18 cellular contexts compared by ENCODE assay signal in genomic region chr15:75671684-75672083, GRCh38. TPM values are rescaled to one million over a fixed set of nuclear protein-coding genes. Genes with fewer than 3 reads are reported as not detected.
A peak's percentile ranks its signal among the peaks of the same experiment; 100 is the strongest.
DNase-seq lines count a peak whose midpoint lies in the region; ATAC-seq and TF ChIP-seq lines count a peak whose summit lies in the region.
"Had no signal": no experiment of that assay in that cellular context is flagged by ENCODE, and none has a peak within 500 bp of the region (broad histone marks: within the 10 kb centered on the region; RNA-seq: fewer than 3 reads in every experiment).

No MANE protein-coding gene starts in this region.

- ATAC-seq in Panc1 = no peak
- ATAC-seq: activated CD4-positive, CD25-positive, alpha-beta regulatory T cell treated with anti-CD3 and anti-CD28 coated beads, Interleukin-2, amount 50 U/mL, for 24 hours; natural killer cell; upper lobe of right lung had no signal

- CTCF ChIA-PET in AG04450 (lab: Charles Lee) (interaction anchor here (0.6 kb wide), 1 partner anchor 8 kb away, joined by 5 read pairs; no protein-coding TSS in a partner anchor), Panc1 (lab: Charles Lee) (interaction anchor here (0.8 to 1.4 kb wide), 2 partner anchors 15 to 33 kb away, joined by 3 to 4 read pairs; no protein-coding TSS in a partner anchor)

- H3K36me3 Mint-ChIP-seq in type B pancreatic cell = no peaks in the 10 kb centered on the region
- H3K36me3 Mint-ChIP-seq: activated naive CD4-positive, alpha-beta T cell treated with anti-CD3 and anti-CD28 coated beads, Interleukin-2, amount 10 ng/mL, durations not matched to agents 7 days and 5 days; brain; natural killer cell had no signal

- BruUV-seq in Panc1 (replicated peaks; lab: Mats Ljungman, UMichigan) = no TSS peak

- DNase-seq in AG04450 (ENCODE audit: low read depth, low spot score) (no peak), Panc1 (ENCODE audit: low read depth, low spot score) (no peak), esophagus squamous epithelium (lab: John Stamatoyannopoulos, UW) (no peak), sigmoid colon (no peak), NAMALWA (ENCODE audit: low spot score) (no peak), testis (no peak), type B pancreatic cell (ENCODE audit: extremely low spot score, unreplicated experiment) (no peak)
- no peak for DNase-seq in activated naive CD4-positive, alpha-beta T cell treated with Interleukin-2 at 50 U/mL for 16 hours
- DNase-seq: activated CD8-positive, alpha-beta memory T cell treated with anti-CD3 and anti-CD28 coated beads, Interleukin-2, amount 50 U/mL, for 48 hours; activated naive CD4-positive, alpha-beta T cell treated with anti-CD3 and anti-CD28 coated beads, Interleukin-2, amount 10 ng/mL, durations not matched to agents 7 days and 5 days; natural killer cell; NCI-H2029; retina; stimulated activated CD4-positive, alpha-beta T cell treated with anti-CD3 and anti-CD28 coated beads, Interleukin-2, amount 100 ng/mL, for 24 hours; upper lobe of right lung had no signal

- intact Hi-C loops in Panc1 (cut with micrococcal nuclease; ENCODE audit: unreplicated experiment) = no loop called here
- intact Hi-C loops in esophagus squamous epithelium (cut with DNase I) = no loop called here
- intact Hi-C loops in sigmoid colon (cut with DNase I) = no loop called here
- intact Hi-C loops in testis (cut with DNase I; ENCODE audit: low total_unique reads) = no loop called here

- no peaks in the 10 kb centered on the region for H3K27me3 Mint-ChIP-seq in type B pancreatic cell
- H3K27me3 Mint-ChIP-seq: brain had no signal

- no peak overlapping the region for H3K4me3 Mint-ChIP-seq in type B pancreatic cell
- H3K4me3 Mint-ChIP-seq: activated naive CD4-positive, alpha-beta T cell treated with anti-CD3 and anti-CD28 coated beads, Interleukin-2, amount 10 ng/mL, durations not matched to agents 7 days and 5 days; brain; natural killer cell had no signal

- 84 to 96% methylated on average over 6 to 7 of the region's 7 CpGs for WGBS in esophagus squamous epithelium, 2 donors
- WGBS in sigmoid colon, 2 donors = 92 to 93% methylated on average over 7 of the region's 7 CpGs
- 82 to 92% methylated on average over 7 of the region's 7 CpGs for WGBS in testis, 2 donors

- no peak for TF ChIP-seq POLR2A in esophagus squamous epithelium (IDR thresholded peaks at IDR 0.05)
- no peak for TF ChIP-seq POLR2A in sigmoid colon (IDR thresholded peaks at IDR 0.05)
- no peak for TF ChIP-seq POLR2A in testis (IDR thresholded peaks at IDR 0.05)

- H3K9me3 Mint-ChIP-seq in type B pancreatic cell = no peaks in the 10 kb centered on the region
- H3K9me3 Mint-ChIP-seq: activated naive CD4-positive, alpha-beta T cell treated with anti-CD3 and anti-CD28 coated beads, Interleukin-2, amount 10 ng/mL, durations not matched to agents 7 days and 5 days; brain; natural killer cell had no signal

- POLR2A ChIA-PET in AG04450 (lab: Yijun Ruan, JAX) = interaction anchor here (2.6 to 3.3 kb wide), 3 partner anchors 11 to 32 kb away, joined by 26 to 32 read pairs (median 31); partner anchors contain the start of genes IMP3 and SNX33
- POLR2A ChIA-PET in Panc1 (lab: Charles Lee) = interaction anchor here (0.6 kb wide), 2 partner anchors 71 to 326 kb away, joined by 3 to 4 read pairs; no protein-coding TSS in a partner anchor

- no peak for TF ChIP-seq CTCF in AG04450 (IDR thresholded peaks at IDR 0.05; ENCODE audit: low read depth, low read length)
- no peak for TF ChIP-seq CTCF in Panc1 (IDR thresholded peaks at IDR 0.05)
- TF ChIP-seq CTCF in esophagus squamous epithelium (IDR thresholded peaks at IDR 0.05) = no peak
- TF ChIP-seq CTCF in sigmoid colon (IDR thresholded peaks at IDR 0.05) = no peak
- no peak for TF ChIP-seq CTCF in testis (IDR thresholded peaks at IDR 0.05)
- no peak for TF ChIP-seq CTCF in type B pancreatic cell (conservative IDR thresholded peaks at IDR 0.05)

- H3K4me3 ChIP-seq in AG04450 (ENCODE audit: low read depth, low read length) (no peak overlapping the region), Panc1 (ENCODE audit: low read depth in 2 of 2, low read length in 2 of 2) (no peak overlapping the region), esophagus squamous epithelium (no peak overlapping the region), sigmoid colon (no peak overlapping the region), testis (no peak overlapping the region)
- H3K4me3 ChIP-seq: upper lobe of right lung had no signal

- H3K9me3 ChIP-seq in AG04450 (ENCODE audit: control insufficient read depth, insufficient read depth, low read length) = no peaks in the 10 kb centered on the region; the same call in 1 of the 2 replicates
- H3K9me3 ChIP-seq in Panc1 (ENCODE audit: control insufficient read depth, insufficient read depth, low read depth, low read length) = no peaks in the 10 kb centered on the region
- no peaks in the 10 kb centered on the region for H3K9me3 ChIP-seq in esophagus squamous epithelium
- H3K9me3 ChIP-seq in sigmoid colon = no peaks in the 10 kb centered on the region
- H3K9me3 ChIP-seq in testis = no peaks in the 10 kb centered on the region
- H3K9me3 ChIP-seq: upper lobe of right lung had no signal

- TF ChIP-seq EP300 in sigmoid colon (IDR thresholded peaks at IDR 0.05) = no peak

- H3K4me1 Mint-ChIP-seq in type B pancreatic cell (ENCODE audit: unreplicated experiment) = peaks cover 8% of the 10 kb centered on the region
- H3K4me1 Mint-ChIP-seq: activated naive CD4-positive, alpha-beta T cell treated with anti-CD3 and anti-CD28 coated beads, Interleukin-2, amount 10 ng/mL, durations not matched to agents 7 days and 5 days; natural killer cell had no signal

- H3K27me3 ChIP-seq in AG04450 (ENCODE audit: control insufficient read depth, insufficient read depth, low read length) (no peaks in the 10 kb centered on the region), Panc1 (ENCODE audit: control insufficient read depth, insufficient read depth, low read length) (no peaks in the 10 kb centered on the region), esophagus squamous epithelium (no peaks in the 10 kb centered on the region), sigmoid colon (no peaks in the 10 kb centered on the region), testis (no peaks in the 10 kb centered on the region)
- H3K27me3 ChIP-seq: upper lobe of right lung had no signal

- H3K27ac ChIP-seq in AG04450 (ENCODE audit: low read depth, low read length) (peak overlapping the region; percentile 61), Panc1 (ENCODE audit: low read length) (peak overlapping the region; percentile 71), esophagus squamous epithelium (peak overlapping the region in 3 of 4 donors; percentile 75 to 97 (median 80)), sigmoid colon (peak overlapping the region; percentile 79 to 94 (median 92)), testis (no peak overlapping the region)

- H3K4me1 ChIP-seq in Panc1 (ENCODE audit: control insufficient read depth, insufficient read depth, low read length) (peaks cover 33% of the 10 kb centered on the region), esophagus squamous epithelium (peaks cover 42 to 94% (median 47%) of the 10 kb centered on the region in 3 donors), sigmoid colon (peaks cover 0 to 64% (median 54%) of the 10 kb centered on the region in 4 donors), testis (peaks cover 27% of the 10 kb centered on the region)

- in situ Hi-C loops in Panc1 (cut with HindIII; ENCODE audit: low pct_unique_long_range_greater_than_20kb, low sequenced_read_pairs) = no loop called here

- H3K27ac Mint-ChIP-seq in type B pancreatic cell = no peak overlapping the region
- H3K27ac Mint-ChIP-seq: activated naive CD4-positive, alpha-beta T cell treated with anti-CD3 and anti-CD28 coated beads, Interleukin-2, amount 10 ng/mL, durations not matched to agents 7 days and 5 days; natural killer cell had no signal

- H3K36me3 ChIP-seq in Panc1 (ENCODE audit: control insufficient read depth, insufficient read depth, low read length) = no peaks in the 10 kb centered on the region
- peaks cover 0 to 11% (median 0%) of the 10 kb centered on the region in 3 donors for H3K36me3 ChIP-seq in esophagus squamous epithelium
- H3K36me3 ChIP-seq in sigmoid colon = peaks cover 6 to 19% (median 15%) of the 10 kb centered on the region in 4 donors
- no peaks in the 10 kb centered on the region for H3K36me3 ChIP-seq in testis (ENCODE audit: low read depth, missing control alignments)
- H3K36me3 ChIP-seq: upper lobe of right lung had no signal

RNA-seq across cellular contexts. Expression of gene SNX33, which starts 24.0 kb away (rescaled TPM):
- polyA plus RNA-seq in AG04450 (2011; rRNA removed) = 14.2 and 17.4 TPM in 2 replicates
- polyA minus RNA-seq in AG04450 (2011; rRNA and poly(A)+ RNA removed) = 26.2 and 34.8 TPM in 2 replicates
- total RNA-seq in Panc1 (2021; ENCODE audit: unreplicated experiment) = 17.0 TPM
- polyA plus RNA-seq in Panc1 (2012; ENCODE audit: insufficient read length) = 19.5 TPM
- total RNA-seq in esophagus squamous epithelium = 10 to 100 TPM; 20.3 to 36.4 (median 25.9) TPM
- total RNA-seq in sigmoid colon = 10 to 100 TPM; 20.1 to 32.7 (median 25.8) TPM
- polyA plus RNA-seq in sigmoid colon = 10 to 100 TPM in 2 of 3 donors, 1 to 10 TPM in 1; 9.0 to 20.9 (median 12.7) TPM
- total RNA-seq in testis = 10 to 100 TPM in 1 of 2 donors, 1 to 10 TPM in 1; 8.3 to 11.5 TPM
- 10.5 TPM for polyA plus RNA-seq in testis (ENCODE audit: insufficient read depth, low read depth, low replicate concordance)
- 24.9 and 34.3 TPM in 2 replicates for total RNA-seq in type B pancreatic cell (ENCODE audit: low replicate concordance)

RNA-seq across cellular contexts. Expression of gene IMP3, which starts 31.7 kb away (rescaled TPM):
- polyA plus RNA-seq in AG04450 (2011; rRNA removed) (38.9 and 42.3 TPM in 2 replicates), sigmoid colon (10 to 100 TPM; 58.3 to 94.1 (median 62.0) TPM), testis (ENCODE audit: insufficient read depth, low read depth, low replicate concordance) (32.6 TPM)
- 13.3 and 16.3 TPM in 2 replicates for polyA minus RNA-seq in AG04450 (2011; rRNA and poly(A)+ RNA removed)
- total RNA-seq in Panc1 (2021; ENCODE audit: unreplicated experiment) (56.0 TPM), esophagus squamous epithelium (100 to 1,000 TPM; 129 to 173 (median 140) TPM), sigmoid colon (100 to 1,000 TPM in 1 of 4 donors, 10 to 100 TPM in 3; 55.4 to 117 (median 84.3) TPM), testis (100 to 1,000 TPM in 1 of 2 donors, 10 to 100 TPM in 1; 87.5 to 111 TPM), type B pancreatic cell (ENCODE audit: low replicate concordance) (68.4 and 75.2 TPM in 2 replicates)
- 58.5 TPM for polyA plus RNA-seq in Panc1 (2012; ENCODE audit: insufficient read length)

RNA-seq across cellular contexts. Expression of gene CSPG4, which starts 41.0 kb away (rescaled TPM):
- polyA plus RNA-seq in AG04450 (2011; rRNA removed) (5.8 and 8.4 TPM in 2 replicates), sigmoid colon (1 to 10 TPM in 1 of 3 donors, under 1 TPM in 2; 0.23 to 8.4 (median 0.60) TPM), testis (ENCODE audit: insufficient read depth, low read depth, low replicate concordance) (4.4 TPM)
- 11.9 and 14.1 TPM in 2 replicates for polyA minus RNA-seq in AG04450 (2011; rRNA and poly(A)+ RNA removed)
- total RNA-seq in Panc1 (2021; ENCODE audit: unreplicated experiment) (17.5 TPM), esophagus squamous epithelium (10 to 100 TPM in 1 of 4 donors, 1 to 10 TPM in 3; 2.9 to 13.4 (median 4.2) TPM), sigmoid colon (100 to 1,000 TPM in 2 of 4 donors, 10 to 100 TPM in 2; 45.7 to 151 (median 93.9) TPM), testis (1 to 10 TPM; 5.2 to 6.5 TPM), type B pancreatic cell (ENCODE audit: low replicate concordance) (0.19 and 7.3 TPM in 2 replicates)
- 15.5 TPM for polyA plus RNA-seq in Panc1 (2012; ENCODE audit: insufficient read length)
- total RNA-seq: T-helper 1 cell treated with Interleukin-12 subunit alpha and Interleukin-12 subunit beta and Interleukin-4 antibody, amounts not matched to agents 30 ng/mL and 1 ng/mL, for 36 hours had no signal

RNA-seq across cellular contexts. Expression of gene SNUPN, which starts 46.2 kb away (rescaled TPM):
- polyA plus RNA-seq in AG04450 (2011; rRNA removed) = 31.1 and 36.6 TPM in 2 replicates
- 20.2 and 23.6 TPM in 2 replicates for polyA minus RNA-seq in AG04450 (2011; rRNA and poly(A)+ RNA removed)
- total RNA-seq in Panc1 (2021; ENCODE audit: unreplicated experiment) = 52.1 TPM
- 31.4 TPM for polyA plus RNA-seq in Panc1 (2012; ENCODE audit: insufficient read length)
- 10 to 100 TPM in 3 of 4 donors, 1 to 10 TPM in 1; 8.7 to 19.1 (median 13.5) TPM for total RNA-seq in esophagus squamous epithelium
- 10 to 100 TPM; 15.3 to 28.6 (median 21.9) TPM for total RNA-seq in sigmoid colon
- polyA plus RNA-seq in sigmoid colon = 10 to 100 TPM; 20.4 to 25.0 (median 20.8) TPM
- total RNA-seq in testis = 10 to 100 TPM; 37.0 to 44.6 TPM
- 97.5 TPM for polyA plus RNA-seq in testis (ENCODE audit: insufficient read depth, low read depth, low replicate concordance)
- 17.0 and 23.2 TPM in 2 replicates for total RNA-seq in type B pancreatic cell (ENCODE audit: low replicate concordance)

Comparison
In these comparisons a context has a peak if more than half of its experiments do, and no peak if none do; other contexts are left out.
1. H3K27ac ChIP-seq: peak in AG04450 (single experiment), Panc1 (single experiment), esophagus squamous epithelium (3 of 4) and sigmoid colon (4 of 4); none in testis (0 of 2).